ENCODE assay signal across 1 cellular context in the genomic region with DNA sequence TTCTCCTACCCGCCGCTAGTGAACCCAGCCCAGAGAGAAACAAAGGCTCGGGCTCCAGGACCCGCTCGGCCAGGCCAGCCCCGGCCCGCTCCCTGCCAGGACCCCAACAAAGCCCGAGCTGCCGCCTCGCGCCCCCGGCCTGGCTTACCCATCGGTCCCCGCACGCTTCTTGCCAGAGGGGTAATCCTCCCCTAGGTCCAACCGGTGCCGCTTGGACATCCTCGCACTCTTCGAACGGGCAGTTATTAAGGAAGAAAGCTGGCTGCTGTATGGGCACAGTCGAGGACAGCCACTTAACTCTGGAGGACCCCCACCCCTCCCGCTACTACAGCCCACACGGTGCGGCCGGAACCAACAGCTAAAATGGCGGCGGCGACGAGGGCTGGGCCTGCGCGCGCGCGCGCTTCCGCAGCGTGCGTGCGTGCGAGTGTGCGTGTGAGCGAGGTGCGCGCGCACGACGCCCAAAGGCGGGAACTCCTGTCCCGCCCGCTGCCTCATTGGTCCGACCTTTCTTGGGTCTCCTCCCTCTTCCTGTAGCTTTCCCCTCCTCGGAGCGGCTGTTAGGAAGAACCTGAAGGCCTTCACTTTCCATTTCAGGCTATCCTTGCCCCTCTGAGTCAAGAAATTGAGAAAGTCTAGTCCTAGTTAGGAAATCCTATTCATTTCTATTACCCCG.
A peak's percentile ranks its signal among the peaks of the same experiment; 100 is the strongest.
TF ChIP-seq lines count a peak whose summit lies in the region.

A gene (minus strand): TSS at position 380 of the 676 bp plus-strand sequence. CDS start 161 bp downstream, at position 219.

TF ChIP-seq in H1, 55 proteins besides CTCF, POLR2A, EP300 and RAD21:
- TF ChIP-seq, protein P1, sequence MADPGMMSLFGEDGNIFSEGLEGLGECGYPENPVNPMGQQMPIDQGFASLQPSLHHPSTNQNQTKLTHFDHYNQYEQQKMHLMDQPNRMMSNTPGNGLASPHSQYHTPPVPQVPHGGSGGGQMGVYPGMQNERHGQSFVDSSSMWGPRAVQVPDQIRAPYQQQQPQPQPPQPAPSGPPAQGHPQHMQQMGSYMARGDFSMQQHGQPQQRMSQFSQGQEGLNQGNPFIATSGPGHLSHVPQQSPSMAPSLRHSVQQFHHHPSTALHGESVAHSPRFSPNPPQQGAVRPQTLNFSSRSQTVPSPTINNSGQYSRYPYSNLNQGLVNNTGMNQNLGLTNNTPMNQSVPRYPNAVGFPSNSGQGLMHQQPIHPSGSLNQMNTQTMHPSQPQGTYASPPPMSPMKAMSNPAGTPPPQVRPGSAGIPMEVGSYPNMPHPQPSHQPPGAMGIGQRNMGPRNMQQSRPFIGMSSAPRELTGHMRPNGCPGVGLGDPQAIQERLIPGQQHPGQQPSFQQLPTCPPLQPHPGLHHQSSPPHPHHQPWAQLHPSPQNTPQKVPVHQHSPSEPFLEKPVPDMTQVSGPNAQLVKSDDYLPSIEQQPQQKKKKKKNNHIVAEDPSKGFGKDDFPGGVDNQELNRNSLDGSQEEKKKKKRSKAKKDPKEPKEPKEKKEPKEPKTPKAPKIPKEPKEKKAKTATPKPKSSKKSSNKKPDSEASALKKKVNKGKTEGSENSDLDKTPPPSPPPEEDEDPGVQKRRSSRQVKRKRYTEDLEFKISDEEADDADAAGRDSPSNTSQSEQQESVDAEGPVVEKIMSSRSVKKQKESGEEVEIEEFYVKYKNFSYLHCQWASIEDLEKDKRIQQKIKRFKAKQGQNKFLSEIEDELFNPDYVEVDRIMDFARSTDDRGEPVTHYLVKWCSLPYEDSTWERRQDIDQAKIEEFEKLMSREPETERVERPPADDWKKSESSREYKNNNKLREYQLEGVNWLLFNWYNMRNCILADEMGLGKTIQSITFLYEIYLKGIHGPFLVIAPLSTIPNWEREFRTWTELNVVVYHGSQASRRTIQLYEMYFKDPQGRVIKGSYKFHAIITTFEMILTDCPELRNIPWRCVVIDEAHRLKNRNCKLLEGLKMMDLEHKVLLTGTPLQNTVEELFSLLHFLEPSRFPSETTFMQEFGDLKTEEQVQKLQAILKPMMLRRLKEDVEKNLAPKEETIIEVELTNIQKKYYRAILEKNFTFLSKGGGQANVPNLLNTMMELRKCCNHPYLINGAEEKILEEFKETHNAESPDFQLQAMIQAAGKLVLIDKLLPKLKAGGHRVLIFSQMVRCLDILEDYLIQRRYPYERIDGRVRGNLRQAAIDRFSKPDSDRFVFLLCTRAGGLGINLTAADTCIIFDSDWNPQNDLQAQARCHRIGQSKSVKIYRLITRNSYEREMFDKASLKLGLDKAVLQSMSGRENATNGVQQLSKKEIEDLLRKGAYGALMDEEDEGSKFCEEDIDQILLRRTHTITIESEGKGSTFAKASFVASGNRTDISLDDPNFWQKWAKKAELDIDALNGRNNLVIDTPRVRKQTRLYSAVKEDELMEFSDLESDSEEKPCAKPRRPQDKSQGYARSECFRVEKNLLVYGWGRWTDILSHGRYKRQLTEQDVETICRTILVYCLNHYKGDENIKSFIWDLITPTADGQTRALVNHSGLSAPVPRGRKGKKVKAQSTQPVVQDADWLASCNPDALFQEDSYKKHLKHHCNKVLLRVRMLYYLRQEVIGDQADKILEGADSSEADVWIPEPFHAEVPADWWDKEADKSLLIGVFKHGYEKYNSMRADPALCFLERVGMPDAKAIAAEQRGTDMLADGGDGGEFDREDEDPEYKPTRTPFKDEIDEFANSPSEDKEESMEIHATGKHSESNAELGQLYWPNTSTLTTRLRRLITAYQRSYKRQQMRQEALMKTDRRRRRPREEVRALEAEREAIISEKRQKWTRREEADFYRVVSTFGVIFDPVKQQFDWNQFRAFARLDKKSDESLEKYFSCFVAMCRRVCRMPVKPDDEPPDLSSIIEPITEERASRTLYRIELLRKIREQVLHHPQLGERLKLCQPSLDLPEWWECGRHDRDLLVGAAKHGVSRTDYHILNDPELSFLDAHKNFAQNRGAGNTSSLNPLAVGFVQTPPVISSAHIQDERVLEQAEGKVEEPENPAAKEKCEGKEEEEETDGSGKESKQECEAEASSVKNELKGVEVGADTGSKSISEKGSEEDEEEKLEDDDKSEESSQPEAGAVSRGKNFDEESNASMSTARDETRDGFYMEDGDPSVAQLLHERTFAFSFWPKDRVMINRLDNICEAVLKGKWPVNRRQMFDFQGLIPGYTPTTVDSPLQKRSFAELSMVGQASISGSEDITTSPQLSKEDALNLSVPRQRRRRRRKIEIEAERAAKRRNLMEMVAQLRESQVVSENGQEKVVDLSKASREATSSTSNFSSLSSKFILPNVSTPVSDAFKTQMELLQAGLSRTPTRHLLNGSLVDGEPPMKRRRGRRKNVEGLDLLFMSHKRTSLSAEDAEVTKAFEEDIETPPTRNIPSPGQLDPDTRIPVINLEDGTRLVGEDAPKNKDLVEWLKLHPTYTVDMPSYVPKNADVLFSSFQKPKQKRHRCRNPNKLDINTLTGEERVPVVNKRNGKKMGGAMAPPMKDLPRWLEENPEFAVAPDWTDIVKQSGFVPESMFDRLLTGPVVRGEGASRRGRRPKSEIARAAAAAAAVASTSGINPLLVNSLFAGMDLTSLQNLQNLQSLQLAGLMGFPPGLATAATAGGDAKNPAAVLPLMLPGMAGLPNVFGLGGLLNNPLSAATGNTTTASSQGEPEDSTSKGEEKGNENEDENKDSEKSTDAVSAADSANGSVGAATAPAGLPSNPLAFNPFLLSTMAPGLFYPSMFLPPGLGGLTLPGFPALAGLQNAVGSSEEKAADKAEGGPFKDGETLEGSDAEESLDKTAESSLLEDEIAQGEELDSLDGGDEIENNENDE (IDR thresholded peaks at IDR 0.05; ENCODE audit: insufficient replicate concordance, low read length): no peak
- TF ChIP-seq RNF2 (IDR thresholded peaks at IDR 0.05; ENCODE audit: borderline replicate concordance, low read depth, low read length, missing control alignments, poor library complexity, severe bottlenecking) (no peak), BACH1 (IDR thresholded peaks at IDR 0.05; ENCODE audit: low read length) (no peak), CBX5 (IDR thresholded peaks at IDR 0.05; ENCODE audit: low read depth, low read length) (no peak), SRF (IDR thresholded peaks at IDR 0.05; ENCODE audit: low read depth, low read length) (no peak), EGR1 (IDR thresholded peaks at IDR 0.05; ENCODE audit: borderline replicate concordance, low read depth, low read length) (0 out of 2 replicates have a peak, but pooled peaks have one; percentile 43), SP2 (IDR thresholded peaks at IDR 0.05; ENCODE audit: low read length) (no peak), CHD2 (IDR thresholded peaks at IDR 0.05; ENCODE audit: low read length) (no peak), CTBP2 (IDR thresholded peaks at IDR 0.05; ENCODE audit: borderline replicate concordance, insufficient read depth, insufficient read length, low read length) (no peak), SP1 (IDR thresholded peaks at IDR 0.05; ENCODE audit: low read depth, low read length) (peak; percentile 74), KDM1A (IDR thresholded peaks at IDR 0.05; ENCODE audit: borderline replicate concordance, low read length) (no peak), SIN3A (conservative IDR thresholded peaks at IDR 0.05 in 1 of 2, IDR thresholded peaks at IDR 0.05 in 1 of 2; ENCODE audit: low read depth in 1 of 2, low read length in 2 of 2) (no peak; a peak in 1 of 4 replicates), CEBPB (IDR thresholded peaks at IDR 0.05; ENCODE audit: low read depth, low read length) (no peak), PHF8 (conservative IDR thresholded peaks at IDR 0.05; ENCODE audit: low read depth, low read length) (peak; percentile 83), FOSL1 (IDR thresholded peaks at IDR 0.05; ENCODE audit: insufficient read depth, low read depth, low read length) (no peak), POLR2AphosphoS5 (IDR thresholded peaks at IDR 0.05; ENCODE audit: low read depth, low read length) (peak; percentile 91; the same call in 1 of the 2 replicates), CHD1 (IDR thresholded peaks at IDR 0.05; ENCODE audit: low read depth, low read length) (peak; percentile 31; the same call in 1 of the 2 replicates), MAFK (IDR thresholded peaks at IDR 0.05; ENCODE audit: low read depth, low read length) (no peak), TCF12 (IDR thresholded peaks at IDR 0.05; ENCODE audit: low read depth, low read length) (no peak), CREB1 (IDR thresholded peaks at IDR 0.05) (peak; percentile 77), TAF7 (optimal IDR thresholded peaks at IDR 0.05; ENCODE audit: borderline replicate concordance, low read depth, low read length) (peak; percentile 90), SIX5 (IDR thresholded peaks at IDR 0.05; ENCODE audit: low read depth, low read length) (no peak), BCL11A (IDR thresholded peaks at IDR 0.05; ENCODE audit: low read depth in 2 of 2, low read length in 2 of 2) (no peak), KDM4A (IDR thresholded peaks at IDR 0.05; ENCODE audit: low read depth, low read length, severe bottlenecking) (peak; percentile 55), GTF2F1 (IDR thresholded peaks at IDR 0.05; ENCODE audit: borderline replicate concordance, low read depth, low read length) (peak; percentile 44; the same call in 1 of the 2 replicates), RBBP5 (IDR thresholded peaks at IDR 0.05; ENCODE audit: borderline replicate concordance, low read depth, low read length) (no peak; the same call in 1 of the 2 replicates), TAF1 (IDR thresholded peaks at IDR 0.05; ENCODE audit: low read depth, low read length) (peak; percentile 94), ZNF274 (IDR thresholded peaks at IDR 0.05; ENCODE audit: borderline replicate concordance, extremely low read depth, low read length) (no peak), TEAD4 (IDR thresholded peaks at IDR 0.05; ENCODE audit: low read depth, low read length) (peak; percentile 27; the same call in 1 of the 2 replicates), KDM5A (IDR thresholded peaks at IDR 0.05; ENCODE audit: low read length) (no peak), CBX8 (IDR thresholded peaks at IDR 0.05; ENCODE audit: borderline replicate concordance, low read depth, low read length) (no peak), SUZ12 (IDR thresholded peaks at IDR 0.05; ENCODE audit: low read length) (no peak), NANOG (IDR thresholded peaks at IDR 0.05; ENCODE audit: insufficient read depth, low read depth, low read length, poor library complexity, severe bottlenecking) (no peak), JUN (IDR thresholded peaks at IDR 0.05; ENCODE audit: low read depth, low read length) (no peak), POU5F1 (IDR thresholded peaks at IDR 0.05; ENCODE audit: low read depth, low read length) (no peak), GABPA (IDR thresholded peaks at IDR 0.05; ENCODE audit: borderline replicate concordance, insufficient read depth, low read length) (no peak), NRF1 (IDR thresholded peaks at IDR 0.05; ENCODE audit: low read depth, low read length) (peak; percentile 58), ASH2L (IDR thresholded peaks at IDR 0.05; ENCODE audit: low read length) (peak; percentile 71), YY1 (IDR thresholded peaks at IDR 0.05; ENCODE audit: low read depth, low read length) (peak; percentile 97), SP4 (IDR thresholded peaks at IDR 0.05; ENCODE audit: low read length) (peak; percentile 80; the same call in 1 of the 2 replicates), HDAC2 (IDR thresholded peaks at IDR 0.05; ENCODE audit: borderline replicate concordance in 1 of 2, low read depth in 2 of 2, low read length in 2 of 2) (no peak), SAP30 (IDR thresholded peaks at IDR 0.05; ENCODE audit: insufficient read depth, insufficient replicate concordance, low read length) (no peak), SIRT6 (IDR thresholded peaks at IDR 0.05; ENCODE audit: low read length) (no peak), TBP (IDR thresholded peaks at IDR 0.05; ENCODE audit: low read depth, low read length) (peak; percentile 85), HDAC6 (IDR thresholded peaks at IDR 0.05; ENCODE audit: low read depth, low read length) (no peak), JUND (IDR thresholded peaks at IDR 0.05; ENCODE audit: low read length) (no peak), RXRA (IDR thresholded peaks at IDR 0.05; ENCODE audit: insufficient read depth, low read depth, low read length) (no peak), EZH2 (IDR thresholded peaks at IDR 0.05; ENCODE audit: low read depth, low read length, severe bottlenecking) (no peak), RFX5 (IDR thresholded peaks at IDR 0.05; ENCODE audit: borderline replicate concordance, low read depth, low read length) (no peak), BRCA1 (IDR thresholded peaks at IDR 0.05; ENCODE audit: low read depth, low read length) (no peak)
- TF ChIP-seq, protein P2, sequence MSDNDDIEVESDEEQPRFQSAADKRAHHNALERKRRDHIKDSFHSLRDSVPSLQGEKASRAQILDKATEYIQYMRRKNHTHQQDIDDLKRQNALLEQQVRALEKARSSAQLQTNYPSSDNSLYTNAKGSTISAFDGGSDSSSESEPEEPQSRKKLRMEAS (IDR thresholded peaks at IDR 0.05): peak; percentile 95
- TF ChIP-seq, protein P3, sequence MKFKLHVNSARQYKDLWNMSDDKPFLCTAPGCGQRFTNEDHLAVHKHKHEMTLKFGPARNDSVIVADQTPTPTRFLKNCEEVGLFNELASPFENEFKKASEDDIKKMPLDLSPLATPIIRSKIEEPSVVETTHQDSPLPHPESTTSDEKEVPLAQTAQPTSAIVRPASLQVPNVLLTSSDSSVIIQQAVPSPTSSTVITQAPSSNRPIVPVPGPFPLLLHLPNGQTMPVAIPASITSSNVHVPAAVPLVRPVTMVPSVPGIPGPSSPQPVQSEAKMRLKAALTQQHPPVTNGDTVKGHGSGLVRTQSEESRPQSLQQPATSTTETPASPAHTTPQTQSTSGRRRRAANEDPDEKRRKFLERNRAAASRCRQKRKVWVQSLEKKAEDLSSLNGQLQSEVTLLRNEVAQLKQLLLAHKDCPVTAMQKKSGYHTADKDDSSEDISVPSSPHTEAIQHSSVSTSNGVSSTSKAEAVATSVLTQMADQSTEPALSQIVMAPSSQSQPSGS (IDR thresholded peaks at IDR 0.05; ENCODE audit: low read length): no peak
- TF ChIP-seq, protein P4, sequence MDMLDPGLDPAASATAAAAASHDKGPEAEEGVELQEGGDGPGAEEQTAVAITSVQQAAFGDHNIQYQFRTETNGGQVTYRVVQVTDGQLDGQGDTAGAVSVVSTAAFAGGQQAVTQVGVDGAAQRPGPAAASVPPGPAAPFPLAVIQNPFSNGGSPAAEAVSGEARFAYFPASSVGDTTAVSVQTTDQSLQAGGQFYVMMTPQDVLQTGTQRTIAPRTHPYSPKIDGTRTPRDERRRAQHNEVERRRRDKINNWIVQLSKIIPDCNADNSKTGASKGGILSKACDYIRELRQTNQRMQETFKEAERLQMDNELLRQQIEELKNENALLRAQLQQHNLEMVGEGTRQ (IDR thresholded peaks at IDR 0.05; ENCODE audit: low read length): no peak
- TF ChIP-seq, protein P5, sequence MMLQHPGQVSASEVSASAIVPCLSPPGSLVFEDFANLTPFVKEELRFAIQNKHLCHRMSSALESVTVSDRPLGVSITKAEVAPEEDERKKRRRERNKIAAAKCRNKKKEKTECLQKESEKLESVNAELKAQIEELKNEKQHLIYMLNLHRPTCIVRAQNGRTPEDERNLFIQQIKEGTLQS (IDR thresholded peaks at IDR 0.05; ENCODE audit: insufficient read depth, low read depth, low read length): no peak
- TF ChIP-seq, protein P6, sequence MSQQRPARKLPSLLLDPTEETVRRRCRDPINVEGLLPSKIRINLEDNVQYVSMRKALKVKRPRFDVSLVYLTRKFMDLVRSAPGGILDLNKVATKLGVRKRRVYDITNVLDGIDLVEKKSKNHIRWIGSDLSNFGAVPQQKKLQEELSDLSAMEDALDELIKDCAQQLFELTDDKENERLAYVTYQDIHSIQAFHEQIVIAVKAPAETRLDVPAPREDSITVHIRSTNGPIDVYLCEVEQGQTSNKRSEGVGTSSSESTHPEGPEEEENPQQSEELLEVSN (IDR thresholded peaks at IDR 0.05): peak; percentile 98
